Comparison of ENCODE assay signal across 29 cellular contexts in genomic region chr9:78294290-78295176, GRCh38. TPM values are rescaled to one million over a fixed set of nuclear protein-coding genes. Genes with fewer than 3 reads are reported as not detected.
DNase-seq lines count a peak whose midpoint lies in the region; ATAC-seq and TF ChIP-seq lines count a peak whose summit lies in the region.
"Had no signal": no experiment of that assay in that cellular context is flagged by ENCODE, and none has a peak within 500 bp of the region (broad histone marks: within the 10 kb centered on the region; RNA-seq: fewer than 3 reads in every experiment).

No MANE protein-coding gene starts in this region.

- no peaks in the 10 kb centered on the region for H3K27me3 ChIP-seq in CD4-positive, alpha-beta T cell (ENCODE audit: control insufficient read depth, insufficient read depth, low read length)
- peaks cover 0 to 4% (median under 1%) of the 10 kb centered on the region in 4 donors for H3K27me3 ChIP-seq in esophagus muscularis mucosa
- H3K27me3 ChIP-seq: adrenal gland, breast epithelium had no signal

- no peak for TF ChIP-seq POLR2A in esophagus muscularis mucosa (IDR thresholded peaks at IDR 0.05; ENCODE audit: low read depth)

- H3K27ac ChIP-seq in CD4-positive, alpha-beta T cell (ENCODE audit: low read depth, low read length), result no peak overlapping the region
- no peak overlapping the region for H3K27ac ChIP-seq in esophagus muscularis mucosa (replicated peaks in 1 of 4)
- H3K27ac ChIP-seq: spleen, suprapubic skin, uterus had no signal

- no peak for TF ChIP-seq CTCF in CD4-positive, alpha-beta T cell (IDR thresholded peaks at IDR 0.05)
- TF ChIP-seq CTCF in esophagus muscularis mucosa (IDR thresholded peaks at IDR 0.05), result no peak

- H3K4me1 Mint-ChIP-seq in CD4-positive, alpha-beta T cell (ENCODE audit: low read depth), result peaks cover 28% of the 10 kb centered on the region

- intact Hi-C loops in CD4-positive, alpha-beta T cell (cut with DNase I, micrococcal nuclease), result loop anchor here in 1 of 2 experiments (5.0 kb wide), 2 partner anchors 32 to 1117 kb away; partner anchors contain the start of gene VPS13A
- intact Hi-C loops in esophagus muscularis mucosa (cut with DNase I), result loop anchor here (5.0 kb wide), 1 partner anchor 32 kb away; no protein-coding TSS in a partner anchor

- H3K36me3 ChIP-seq in esophagus muscularis mucosa, result no peaks in the 10 kb centered on the region
- H3K36me3 ChIP-seq: adrenal gland, breast epithelium, heart left ventricle, spleen, suprapubic skin, uterus had no signal

- H3K36me3 Mint-ChIP-seq in CD4-positive, alpha-beta T cell (ENCODE audit: low read depth), result no peaks in the 10 kb centered on the region
- H3K36me3 Mint-ChIP-seq: memory B cell; stimulated activated memory B cell treated with anti-CD40 and anti-IgM and Interleukin-4, amounts not matched to agents 10 μg/mL and 1 μg/mL and 100 μg/mL, for 72 hours had no signal

- DNase-seq in NCI-H2171 treated with DMSO at 0.1 percent for 48 hours (lab: John Stamatoyannopoulos, UW) (peak; percentile 30), NCI-H2171 (lab: John Stamatoyannopoulos, UW) (no peak), NCI-H69 (lab: John Stamatoyannopoulos, UW) (peak; percentile 21), esophagus muscularis mucosa (ENCODE audit: extremely low spot score) (peak; percentile 90), NCI-H2227 treated with DMSO at 0.1 percent for 48 hours (lab: John Stamatoyannopoulos, UW) (no peak), 8988T (no peak)
- no peak for DNase-seq in CD4-positive, alpha-beta T cell
- DNase-seq: activated CD4-positive, alpha-beta T cell treated with anti-CD3 and anti-CD28 coated beads, Interleukin-2, amount 10 ng/mL, durations not matched to agents 7 days and 5 days; Caco-2; effector CD4-positive, alpha-beta T cell; H7; heart left ventricle; left colon; NCI-H1417 treated with DMSO at 0.1 percent for 48 hours; NCI-H524 treated with DMSO at 0.1 percent for 48 hours; spleen; stimulated activated CD4-positive, alpha-beta T cell treated with anti-CD3 and anti-CD28 coated beads, Interleukin-4, amount 100 ng/mL, for 1 hour; uterus had no signal

- no peak for TF ChIP-seq EP300 in esophagus muscularis mucosa (IDR thresholded peaks at IDR 0.05)

- no peak overlapping the region for H3K27ac Mint-ChIP-seq in CD4-positive, alpha-beta T cell
- H3K27ac Mint-ChIP-seq: activated CD4-positive, alpha-beta T cell treated with anti-CD3 and anti-CD28 coated beads, Interleukin-2, amount 10 ng/mL, durations not matched to agents 7 days and 5 days; memory B cell; stimulated activated memory B cell treated with anti-CD40 and anti-IgM and Interleukin-4, amounts not matched to agents 10 μg/mL and 1 μg/mL and 100 μg/mL, for 72 hours; T-helper 2 cell treated with Interferon-gamma antibody and Interleukin-4, amounts not matched to agents 5 μg/mL and 100 μg/mL, for 36 hours had no signal

- H3K4me3 ChIP-seq in esophagus muscularis mucosa, result no peak overlapping the region
- H3K4me3 ChIP-seq: A549, adrenal gland, breast epithelium, GM12878, heart left ventricle, spleen, suprapubic skin, uterus had no signal

- ATAC-seq in CD4-positive, alpha-beta T cell (ENCODE audit: poor library complexity), result no peak
- no peak for ATAC-seq in HG02852 (IDR thresholded peaks at IDR 0.05; ENCODE audit: unreplicated experiment)
- ATAC-seq: A549; GM12878; heart left ventricle; left colon; SK-N-SH treated with all-trans-retinoic acid at 6 μM for 48 hours; stimulated activated memory B cell treated with anti-CD40 and anti-IgM and Interleukin-4, amounts not matched to agents 10 μg/mL and 1 μg/mL and 100 μg/mL, for 72 hours had no signal

- peak overlapping the region; percentile 65 for H3K4me3 Mint-ChIP-seq in CD4-positive, alpha-beta T cell
- H3K4me3 Mint-ChIP-seq: activated CD4-positive, alpha-beta T cell treated with anti-CD3 and anti-CD28 coated beads, Interleukin-2, amount 10 ng/mL, durations not matched to agents 7 days and 5 days; memory B cell; stimulated activated memory B cell treated with anti-CD40 and anti-IgM and Interleukin-4, amounts not matched to agents 10 μg/mL and 1 μg/mL and 100 μg/mL, for 72 hours had no signal

- WGBS in esophagus muscularis mucosa, result 91% methylated on average over 5 of the region's 5 CpGs

- CTCF ChIA-PET in CD4-positive, alpha-beta T cell (lab: Charles Lee), result no interaction called here

- no peaks in the 10 kb centered on the region for H3K9me3 Mint-ChIP-seq in CD4-positive, alpha-beta T cell
- H3K9me3 Mint-ChIP-seq: activated CD4-positive, alpha-beta T cell treated with anti-CD3 and anti-CD28 coated beads, Interleukin-2, amount 10 ng/mL, durations not matched to agents 7 days and 5 days; activated T-helper 2 cell treated with anti-CD3 and anti-CD28 coated beads, Interferon-gamma antibody, Interleukin-2, Interleukin-4, amounts not matched to agents 10 μg/mL and 5 μg/mL and 100 μg/mL, durations not matched to agents 14 hours and 24 hours and 36 hours; memory B cell; stimulated activated memory B cell treated with anti-CD40 and anti-IgM and Interleukin-4, amounts not matched to agents 10 μg/mL and 1 μg/mL and 100 μg/mL, for 72 hours; T-helper 2 cell treated with Interferon-gamma antibody and Interleukin-4, amounts not matched to agents 5 μg/mL and 100 μg/mL, for 36 hours had no signal

- peaks cover 4% of the 10 kb centered on the region for H3K27me3 Mint-ChIP-seq in CD4-positive, alpha-beta T cell
- H3K27me3 Mint-ChIP-seq: activated CD4-positive, alpha-beta T cell treated with anti-CD3 and anti-CD28 coated beads, Interleukin-2, amount 10 ng/mL, durations not matched to agents 7 days and 5 days; memory B cell had no signal

- POLR2A ChIA-PET in CD4-positive, alpha-beta T cell (lab: Charles Lee), result no interaction called here

- H3K4me1 ChIP-seq in esophagus muscularis mucosa, result peaks cover 30 to 36% (median 31%) of the 10 kb centered on the region in 4 donors
- H3K4me1 ChIP-seq: Caco-2 had no signal

- H3K9me3 ChIP-seq in CD4-positive, alpha-beta T cell (ENCODE audit: control insufficient read depth, low read length), result no peaks in the 10 kb centered on the region
- no peaks in the 10 kb centered on the region for H3K9me3 ChIP-seq in esophagus muscularis mucosa
- H3K9me3 ChIP-seq: A549, adrenal gland, breast epithelium, Caco-2, heart left ventricle, spleen, suprapubic skin, uterus had no signal

RNA-seq across cellular contexts. Expression of gene PSAT1, which starts 2.4 kb away (rescaled TPM):
- total RNA-seq in CD4-positive, alpha-beta T cell, result under 1 TPM; 0.30 to 0.61 TPM
- 1 to 10 TPM; 1.7 to 4.6 (median 2.5) TPM for total RNA-seq in esophagus muscularis mucosa

RNA-seq across cellular contexts. Expression of gene CEP78, which starts 58.7 kb away (rescaled TPM):
- 10 to 100 TPM; 10.5 to 12.1 TPM for total RNA-seq in CD4-positive, alpha-beta T cell
- 10 to 100 TPM in 2 of 4 donors, 1 to 10 TPM in 2; 6.8 to 12.9 (median 9.4) TPM for total RNA-seq in esophagus muscularis mucosa

Comparison
In these comparisons a context has a peak if more than half of its experiments do, and no peak if none do; other contexts are left out.
1. DNase-seq: peak in NCI-H2171 treated with DMSO at 0.1 percent for 48 hours (single experiment), NCI-H69 (single experiment) and esophagus muscularis mucosa (single experiment); none in NCI-H2171 (single experiment), CD4-positive, alpha-beta T cell (0 of 10), NCI-H2227 treated with DMSO at 0.1 percent for 48 hours (single experiment) and 8988T (single experiment).